Comparison of ENCODE assay signal across 24 cellular contexts in genomic region chr5:105213078-105213477, GRCh38.
"Had no signal": no experiment of that assay in that cellular context is flagged by ENCODE, and none has a peak within 500 bp of the region (broad histone marks: within the 10 kb centered on the region; RNA-seq: fewer than 3 reads in every experiment).

No MANE protein-coding gene starts in this region.

- H3K27ac ChIP-seq: stomach, suprapubic skin, testis, thoracic aorta, thyroid gland, tibial artery, tibial nerve, transverse colon, upper lobe of left lung, upper lobe of right lung, uterus, vagina had no signal

- H3K27me3 ChIP-seq: stomach, suprapubic skin, testis, thyroid gland, tibial artery, tibial nerve, transverse colon, upper lobe of left lung, upper lobe of right lung, uterus, vagina had no signal

- H3K36me3 ChIP-seq: stomach, suprapubic skin, thoracic aorta, thyroid gland, tibial artery, tibial nerve, transverse colon, upper lobe of left lung, upper lobe of right lung, vagina had no signal

- DNase-seq: stimulated activated CD4-positive, alpha-beta T cell treated with anti-CD3 and anti-CD28 coated beads, Interleukin-2, amount 100 ng/mL, for 48 hours; stimulated activated CD4-positive, alpha-beta T cell treated with anti-CD3 and anti-CD28 coated beads, Interleukin-4, amount 100 ng/mL, for 1 hour; stimulated activated CD4-positive, alpha-beta T cell treated with anti-CD3 and anti-CD28 coated beads, Interleukin-4, amount 100 ng/mL, for 24 hours; stimulated activated CD4-positive, alpha-beta T cell treated with anti-CD3 and anti-CD28 coated beads, Interleukin-4, amount 100 ng/mL, for 4 hours; stimulated activated CD8-positive, alpha-beta memory T cell treated with anti-CD3 and anti-CD28 coated beads, Interleukin-4, amount 100 ng/mL, for 48 hours; stimulated activated naive B cell treated with anti-CD40 and anti-IgM and Interleukin-4, amounts not matched to agents 10 μg/mL and 1 μg/mL and 100 μg/mL, for 72 hours; stimulated activated naive CD4-positive, alpha-beta T cell; stimulated activated naive CD4-positive, alpha-beta T cell treated with Interleukin-2 at 50 U/mL for 16 hours; stimulated activated naive CD8-positive, alpha-beta T cell treated with anti-CD3 and anti-CD28 coated beads, Interleukin-15, amount 100 ng/mL, for 72 hours; stimulated activated naive CD8-positive, alpha-beta T cell treated with anti-CD3 and anti-CD28 coated beads, Interleukin-15, Interleukin-2, amounts not matched to agents 100 U/mL and 50 U/mL, for 24 hours; stomach; substantia nigra; testis; thyroid gland; tibial artery; transverse colon; trophoblast cell; upper lobe of left lung; upper lobe of right lung; uterus had no signal

- H3K4me1 ChIP-seq: stomach, suprapubic skin, testis, thyroid gland, tibial artery, tibial nerve, transverse colon, upper lobe of left lung, upper lobe of right lung, uterus, vagina had no signal

- H3K4me3 ChIP-seq: stomach, suprapubic skin, testis, thoracic aorta, thyroid gland, tibial artery, tibial nerve, transverse colon, upper lobe of left lung, upper lobe of right lung, uterus, vagina had no signal

- H3K9me3 ChIP-seq: stomach, suprapubic skin, testis, thoracic aorta, thyroid gland, tibial artery, tibial nerve, transverse colon, upper lobe of left lung, upper lobe of right lung, uterus, vagina had no signal
